22 cellular contexts compared by ENCODE assay signal in the genomic region with DNA sequence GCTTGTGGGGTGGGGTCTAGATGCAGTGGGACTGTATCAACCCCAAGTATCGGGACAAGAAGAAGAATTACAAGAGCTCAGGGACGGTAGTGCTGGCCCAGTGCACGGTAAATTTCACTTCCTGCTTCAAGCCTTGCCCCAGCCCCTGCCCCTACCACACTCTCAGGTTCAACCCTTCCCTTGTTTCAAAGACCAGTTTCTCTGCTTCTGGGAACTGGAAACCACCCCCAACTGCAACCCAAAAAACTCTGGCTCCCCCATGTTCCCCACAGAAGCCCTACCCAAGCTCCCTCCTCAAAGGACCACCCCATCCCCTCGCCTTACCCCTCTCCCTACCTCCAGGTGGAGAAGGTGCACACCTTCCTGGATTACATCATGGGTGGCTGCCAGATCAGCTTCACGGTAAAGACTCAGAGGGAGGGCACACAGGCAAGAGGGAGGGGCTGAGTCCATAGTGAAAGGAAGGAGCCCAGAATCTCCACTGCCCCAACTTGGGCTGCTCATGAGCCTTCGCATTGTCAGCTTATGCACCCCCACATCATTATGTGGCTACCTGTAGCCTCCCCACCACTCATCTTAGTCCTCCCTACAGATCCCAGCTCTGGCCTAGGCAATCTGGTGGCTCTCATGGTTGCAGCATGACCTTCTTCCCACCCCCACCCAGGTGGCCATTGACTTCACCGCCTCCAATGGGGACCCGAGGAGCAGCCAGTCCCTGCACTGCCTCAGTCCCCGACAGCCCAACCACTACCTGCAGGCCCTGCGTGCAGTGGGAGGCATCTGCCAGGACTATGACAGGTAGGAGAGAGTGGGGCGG. TPM values are rescaled to one million over a fixed set of nuclear protein-coding genes. Genes with fewer than 3 reads are reported as not detected.
DNase-seq lines count a peak whose midpoint lies in the region; ATAC-seq lines count a peak whose summit lies in the region.
"Had no signal": no experiment of that assay in that cellular context is flagged by ENCODE, and none has a peak within 500 bp of the region (broad histone marks: within the 10 kb centered on the region; RNA-seq: fewer than 3 reads in every experiment).

No MANE protein-coding gene starts in this region.

- peak overlapping the region; percentile 89 for H3K27ac Mint-ChIP-seq in activated naive CD8-positive, alpha-beta T cell treated with anti-CD3 and anti-CD28 coated beads, Interleukin-2, amount 10 ng/mL, durations not matched to agents 7 days and 5 days
- H3K27ac Mint-ChIP-seq in activated naive CD8-positive, alpha-beta T cell treated with anti-CD3 and anti-CD28 coated beads, Interleukin-2, amount 50 U/mL, for 24 hours = no peak overlapping the region
- peak overlapping the region; percentile 82 for H3K27ac Mint-ChIP-seq in activated CD8-positive, alpha-beta T cell treated with anti-CD3 and anti-CD28 coated beads, Interleukin-2, amount 10 ng/mL, durations not matched to agents 7 days and 5 days
- no peak overlapping the region for H3K27ac Mint-ChIP-seq in activated CD8-positive, alpha-beta memory T cell treated with anti-CD3 and anti-CD28 coated beads, Interleukin-2, amount 10 ng/mL, durations not matched to agents 7 days and 5 days
- H3K27ac Mint-ChIP-seq: natural killer cell treated with Interleukin-12 subunit alpha and Interleukin-12 subunit beta and Interleukin-15 and Interleukin-18, amount 100 ng/mL, for 72 hours had no signal

- CTCF ChIA-PET in activated CD8-positive, alpha-beta T cell treated with anti-CD3 and anti-CD28 coated beads, Interleukin-2, amount 10 ng/mL, durations not matched to agents 7 days and 5 days (lab: Charles Lee) = interaction anchor here (1.3 to 3.0 kb wide), 4 partner anchors 15 to 34 kb away, joined by 3 to 19 read pairs (median 12); no protein-coding TSS in a partner anchor
- CTCF ChIA-PET in activated CD8-positive, alpha-beta memory T cell treated with anti-CD3 and anti-CD28 coated beads, Interleukin-2, amount 10 ng/mL, durations not matched to agents 7 days and 5 days (lab: Charles Lee) = interaction anchor here (1.4 to 2.2 kb wide), 2 partner anchors 15 to 32 kb away, joined by 7 to 9 read pairs; no protein-coding TSS in a partner anchor

- POLR2A ChIA-PET in activated naive CD8-positive, alpha-beta T cell treated with anti-CD3 and anti-CD28 coated beads, Interleukin-2, amount 10 ng/mL, durations not matched to agents 7 days and 5 days (lab: Charles Lee) = interaction anchor here (0.7 to 1.9 kb wide), 7 partner anchors 18 to 85 kb away, joined by 3 to 8 read pairs (median 4); a partner anchor contains a TSS
- POLR2A ChIA-PET in activated CD8-positive, alpha-beta T cell treated with anti-CD3 and anti-CD28 coated beads, Interleukin-2, amount 10 ng/mL, durations not matched to agents 7 days and 5 days (lab: Charles Lee) = interaction anchor here (1.0 to 1.8 kb wide), 5 partner anchors 10 to 86 kb away, joined by 3 to 8 read pairs (median 4); a partner anchor contains a TSS

- peak overlapping the region; percentile 68 for H3K4me3 Mint-ChIP-seq in activated naive CD8-positive, alpha-beta T cell treated with anti-CD3 and anti-CD28 coated beads, Interleukin-2, amount 10 ng/mL, durations not matched to agents 7 days and 5 days
- no peak overlapping the region for H3K4me3 Mint-ChIP-seq in activated naive CD8-positive, alpha-beta T cell treated with anti-CD3 and anti-CD28 coated beads, Interleukin-2, amount 50 U/mL, for 24 hours
- peak overlapping the region; percentile 41 for H3K4me3 Mint-ChIP-seq in activated CD8-positive, alpha-beta T cell treated with anti-CD3 and anti-CD28 coated beads, Interleukin-2, amount 10 ng/mL, durations not matched to agents 7 days and 5 days
- H3K4me3 Mint-ChIP-seq in activated CD8-positive, alpha-beta memory T cell treated with anti-CD3 and anti-CD28 coated beads, Interleukin-2, amount 10 ng/mL, durations not matched to agents 7 days and 5 days = no peak overlapping the region
- H3K4me3 Mint-ChIP-seq: brain; natural killer cell treated with Interleukin-12 subunit alpha and Interleukin-12 subunit beta and Interleukin-15 and Interleukin-18, amount 100 ng/mL, for 72 hours had no signal

- no peaks in the 10 kb centered on the region for H3K27me3 Mint-ChIP-seq in activated naive CD8-positive, alpha-beta T cell treated with anti-CD3 and anti-CD28 coated beads, Interleukin-2, amount 10 ng/mL, durations not matched to agents 7 days and 5 days
- H3K27me3 Mint-ChIP-seq in activated naive CD8-positive, alpha-beta T cell treated with anti-CD3 and anti-CD28 coated beads, Interleukin-2, amount 50 U/mL, for 24 hours = no peaks in the 10 kb centered on the region
- H3K27me3 Mint-ChIP-seq in activated CD8-positive, alpha-beta T cell treated with anti-CD3 and anti-CD28 coated beads, Interleukin-2, amount 10 ng/mL, durations not matched to agents 7 days and 5 days (ENCODE audit: low read depth) = peaks cover 2% of the 10 kb centered on the region
- no peaks in the 10 kb centered on the region for H3K27me3 Mint-ChIP-seq in activated CD8-positive, alpha-beta memory T cell treated with anti-CD3 and anti-CD28 coated beads, Interleukin-2, amount 10 ng/mL, durations not matched to agents 7 days and 5 days

- no peak for DNase-seq in activated naive CD8-positive, alpha-beta T cell treated with anti-CD3 and anti-CD28 coated beads, Interleukin-2, amount 10 ng/mL, durations not matched to agents 7 days and 5 days
- no peak for DNase-seq in activated naive CD8-positive, alpha-beta T cell treated with anti-CD3 and anti-CD28 coated beads, Interleukin-2, amount 50 U/mL, for 24 hours
- DNase-seq in activated CD8-positive, alpha-beta T cell treated with anti-CD3 and anti-CD28 coated beads, Interleukin-2, amount 10 ng/mL, durations not matched to agents 7 days and 5 days = peak; percentile 44
- DNase-seq in DMS153 (lab: John Stamatoyannopoulos, UW) (no peak), cerebellar cortex (ENCODE audit: low spot score) (no peak)
- no peak for DNase-seq in activated CD8-positive, alpha-beta memory T cell treated with anti-CD3 and anti-CD28 coated beads, Interleukin-2, amount 10 ng/mL, durations not matched to agents 7 days and 5 days
- DNase-seq: activated gamma-delta T cell; effector CD8-positive, alpha-beta T cell; left ventricle myocardium superior; NCI-H1092; NCI-H526 treated with DMSO at 0.1 percent for 48 hours; retina; Right ventricle myocardium superior; stimulated activated CD4-positive, alpha-beta T cell treated with anti-CD3 and anti-CD28 coated beads, Interleukin-2, amount 100 ng/mL, for 24 hours; stimulated activated CD8-positive, alpha-beta memory T cell treated with anti-CD3 and anti-CD28 coated beads, Interleukin-4, amount 100 ng/mL, for 48 hours; T-helper 9 cell; upper lobe of right lung had no signal

- no peaks in the 10 kb centered on the region for H3K9me3 Mint-ChIP-seq in activated naive CD8-positive, alpha-beta T cell treated with anti-CD3 and anti-CD28 coated beads, Interleukin-2, amount 10 ng/mL, durations not matched to agents 7 days and 5 days
- no peaks in the 10 kb centered on the region for H3K9me3 Mint-ChIP-seq in activated naive CD8-positive, alpha-beta T cell treated with anti-CD3 and anti-CD28 coated beads, Interleukin-2, amount 50 U/mL, for 24 hours
- H3K9me3 Mint-ChIP-seq in activated CD8-positive, alpha-beta T cell treated with anti-CD3 and anti-CD28 coated beads, Interleukin-2, amount 10 ng/mL, durations not matched to agents 7 days and 5 days (ENCODE audit: insufficient read depth) = no peaks in the 10 kb centered on the region
- H3K9me3 Mint-ChIP-seq in activated CD8-positive, alpha-beta memory T cell treated with anti-CD3 and anti-CD28 coated beads, Interleukin-2, amount 10 ng/mL, durations not matched to agents 7 days and 5 days (ENCODE audit: low read depth) = no peaks in the 10 kb centered on the region
- H3K9me3 Mint-ChIP-seq: brain; natural killer cell treated with Interleukin-12 subunit alpha and Interleukin-12 subunit beta and Interleukin-15 and Interleukin-18, amount 100 ng/mL, for 72 hours had no signal

- ATAC-seq in activated naive CD8-positive, alpha-beta T cell treated with anti-CD3 and anti-CD28 coated beads, Interleukin-2, amount 10 ng/mL, durations not matched to agents 7 days and 5 days (ENCODE audit: low read depth) = peak; percentile 65
- no peak for ATAC-seq in activated naive CD8-positive, alpha-beta T cell treated with anti-CD3 and anti-CD28 coated beads, Interleukin-2, amount 50 U/mL, for 24 hours
- ATAC-seq in GM21786 (IDR thresholded peaks at IDR 0.05; ENCODE audit: unreplicated experiment) = peak; percentile 55
- peak; percentile 51 for ATAC-seq in activated CD8-positive, alpha-beta T cell treated with anti-CD3 and anti-CD28 coated beads, Interleukin-2, amount 10 ng/mL, durations not matched to agents 7 days and 5 days
- no peak for ATAC-seq in GM19328 (IDR thresholded peaks at IDR 0.05; ENCODE audit: unreplicated experiment)
- no peak for ATAC-seq in activated CD8-positive, alpha-beta memory T cell treated with anti-CD3 and anti-CD28 coated beads, Interleukin-2, amount 10 ng/mL, durations not matched to agents 7 days and 5 days
- ATAC-seq: left ventricle myocardium superior; natural killer cell treated with Interleukin-12 subunit alpha and Interleukin-12 subunit beta and Interleukin-15 and Interleukin-18, amount 100 ng/mL, for 72 hours; upper lobe of right lung had no signal

- H3K4me1 Mint-ChIP-seq in activated naive CD8-positive, alpha-beta T cell treated with anti-CD3 and anti-CD28 coated beads, Interleukin-2, amount 10 ng/mL, durations not matched to agents 7 days and 5 days = peaks cover 24% of the 10 kb centered on the region
- peaks cover 20% of the 10 kb centered on the region for H3K4me1 Mint-ChIP-seq in activated naive CD8-positive, alpha-beta T cell treated with anti-CD3 and anti-CD28 coated beads, Interleukin-2, amount 50 U/mL, for 24 hours
- H3K4me1 Mint-ChIP-seq in activated CD8-positive, alpha-beta T cell treated with anti-CD3 and anti-CD28 coated beads, Interleukin-2, amount 10 ng/mL, durations not matched to agents 7 days and 5 days (ENCODE audit: low read depth) = peaks cover 33% of the 10 kb centered on the region
- H3K4me1 Mint-ChIP-seq in activated CD8-positive, alpha-beta memory T cell treated with anti-CD3 and anti-CD28 coated beads, Interleukin-2, amount 10 ng/mL, durations not matched to agents 7 days and 5 days = peaks cover 24% of the 10 kb centered on the region

- no peaks in the 10 kb centered on the region for H3K36me3 Mint-ChIP-seq in activated naive CD8-positive, alpha-beta T cell treated with anti-CD3 and anti-CD28 coated beads, Interleukin-2, amount 10 ng/mL, durations not matched to agents 7 days and 5 days
- H3K36me3 Mint-ChIP-seq in activated naive CD8-positive, alpha-beta T cell treated with anti-CD3 and anti-CD28 coated beads, Interleukin-2, amount 50 U/mL, for 24 hours (ENCODE audit: low read depth) = no peaks in the 10 kb centered on the region
- no peaks in the 10 kb centered on the region for H3K36me3 Mint-ChIP-seq in activated CD8-positive, alpha-beta T cell treated with anti-CD3 and anti-CD28 coated beads, Interleukin-2, amount 10 ng/mL, durations not matched to agents 7 days and 5 days (ENCODE audit: low read depth)
- H3K36me3 Mint-ChIP-seq in activated CD8-positive, alpha-beta memory T cell treated with anti-CD3 and anti-CD28 coated beads, Interleukin-2, amount 10 ng/mL, durations not matched to agents 7 days and 5 days = no peaks in the 10 kb centered on the region
- H3K36me3 Mint-ChIP-seq: brain; natural killer cell treated with Interleukin-12 subunit alpha and Interleukin-12 subunit beta and Interleukin-15 and Interleukin-18, amount 100 ng/mL, for 72 hours had no signal

RNA-seq across cellular contexts. Expression of a gene that starts 4.3 kb away (rescaled TPM):
- under 1 TPM in 1 of 2 experiments, not detected in 1; 0.14 TPM for total RNA-seq in activated naive CD8-positive, alpha-beta T cell treated with anti-CD3 and anti-CD28 coated beads, Interleukin-2, amount 10 ng/mL, durations not matched to agents 7 days and 5 days
- total RNA-seq in activated CD8-positive, alpha-beta T cell treated with anti-CD3 and anti-CD28 coated beads, Interleukin-2, amount 10 ng/mL, durations not matched to agents 7 days and 5 days = under 1 TPM in 1 of 2 experiments, not detected in 1; 0.10 TPM
- total RNA-seq in activated CD8-positive, alpha-beta memory T cell treated with anti-CD3 and anti-CD28 coated beads, Interleukin-2, amount 10 ng/mL, durations not matched to agents 7 days and 5 days = under 1 TPM in 1 of 2 experiments, not detected in 1; 0.12 TPM
- total RNA-seq: Daoy; left ventricle myocardium superior; natural killer cell treated with Interleukin-12 subunit alpha and Interleukin-12 subunit beta and Interleukin-15 and Interleukin-18, amount 100 ng/mL, for 72 hours; Right ventricle myocardium superior; upper lobe of right lung had no signal

RNA-seq across cellular contexts. Expression of a gene that starts 18.4 kb away (rescaled TPM):
- total RNA-seq in activated naive CD8-positive, alpha-beta T cell treated with anti-CD3 and anti-CD28 coated beads, Interleukin-2, amount 10 ng/mL, durations not matched to agents 7 days and 5 days = 10 to 100 TPM; 47.4 to 50.6 TPM
- 10 to 100 TPM; 49.6 to 54.9 TPM for total RNA-seq in activated CD8-positive, alpha-beta T cell treated with anti-CD3 and anti-CD28 coated beads, Interleukin-2, amount 10 ng/mL, durations not matched to agents 7 days and 5 days
- total RNA-seq in activated CD8-positive, alpha-beta memory T cell treated with anti-CD3 and anti-CD28 coated beads, Interleukin-2, amount 10 ng/mL, durations not matched to agents 7 days and 5 days = 10 to 100 TPM; 61.7 to 87.0 TPM

RNA-seq across cellular contexts. Expression of a gene that starts 23.9 kb away (rescaled TPM):
- under 1 TPM; 0.80 to 0.91 TPM for total RNA-seq in activated naive CD8-positive, alpha-beta T cell treated with anti-CD3 and anti-CD28 coated beads, Interleukin-2, amount 10 ng/mL, durations not matched to agents 7 days and 5 days
- under 1 TPM; 0.86 to 0.95 TPM for total RNA-seq in activated CD8-positive, alpha-beta T cell treated with anti-CD3 and anti-CD28 coated beads, Interleukin-2, amount 10 ng/mL, durations not matched to agents 7 days and 5 days
- 1 to 10 TPM; 2.9 to 3.3 TPM for total RNA-seq in activated CD8-positive, alpha-beta memory T cell treated with anti-CD3 and anti-CD28 coated beads, Interleukin-2, amount 10 ng/mL, durations not matched to agents 7 days and 5 days

RNA-seq across cellular contexts. Expression of a gene that starts 38.9 kb away (rescaled TPM):
- 100 to 1,000 TPM; 100 to 105 TPM for total RNA-seq in activated naive CD8-positive, alpha-beta T cell treated with anti-CD3 and anti-CD28 coated beads, Interleukin-2, amount 10 ng/mL, durations not matched to agents 7 days and 5 days
- 100 to 1,000 TPM; 101 to 107 TPM for total RNA-seq in activated CD8-positive, alpha-beta T cell treated with anti-CD3 and anti-CD28 coated beads, Interleukin-2, amount 10 ng/mL, durations not matched to agents 7 days and 5 days
- 10 to 100 TPM; 86.3 to 94.4 TPM for total RNA-seq in activated CD8-positive, alpha-beta memory T cell treated with anti-CD3 and anti-CD28 coated beads, Interleukin-2, amount 10 ng/mL, durations not matched to agents 7 days and 5 days

RNA-seq across cellular contexts. Expression of a gene that starts 39.1 kb away (rescaled TPM):
- total RNA-seq in activated naive CD8-positive, alpha-beta T cell treated with anti-CD3 and anti-CD28 coated beads, Interleukin-2, amount 10 ng/mL, durations not matched to agents 7 days and 5 days = 1 to 10 TPM; 3.3 to 3.4 TPM
- total RNA-seq in activated CD8-positive, alpha-beta T cell treated with anti-CD3 and anti-CD28 coated beads, Interleukin-2, amount 10 ng/mL, durations not matched to agents 7 days and 5 days = 1 to 10 TPM; 2.8 to 3.4 TPM
- total RNA-seq in activated CD8-positive, alpha-beta memory T cell treated with anti-CD3 and anti-CD28 coated beads, Interleukin-2, amount 10 ng/mL, durations not matched to agents 7 days and 5 days = 1 to 10 TPM; 2.6 to 3.2 TPM

Comparison
In these comparisons a context has a peak if more than half of its experiments do, and no peak if none do; other contexts are left out.
1. ATAC-seq: peak in activated naive CD8-positive, alpha-beta T cell treated with anti-CD3 and anti-CD28 coated beads, Interleukin-2, amount 10 ng/mL, durations not matched to agents 7 days and 5 days (single experiment), GM21786 (single experiment) and activated CD8-positive, alpha-beta T cell treated with anti-CD3 and anti-CD28 coated beads, Interleukin-2, amount 10 ng/mL, durations not matched to agents 7 days and 5 days (single experiment); none in activated naive CD8-positive, alpha-beta T cell treated with anti-CD3 and anti-CD28 coated beads, Interleukin-2, amount 50 U/mL, for 24 hours (single experiment), GM19328 (single experiment) and activated CD8-positive, alpha-beta memory T cell treated with anti-CD3 and anti-CD28 coated beads, Interleukin-2, amount 10 ng/mL, durations not matched to agents 7 days and 5 days (single experiment).
2. H3K27ac Mint-ChIP-seq: peak in activated naive CD8-positive, alpha-beta T cell treated with anti-CD3 and anti-CD28 coated beads, Interleukin-2, amount 10 ng/mL, durations not matched to agents 7 days and 5 days (single experiment) and activated CD8-positive, alpha-beta T cell treated with anti-CD3 and anti-CD28 coated beads, Interleukin-2, amount 10 ng/mL, durations not matched to agents 7 days and 5 days (single experiment); none in activated naive CD8-positive, alpha-beta T cell treated with anti-CD3 and anti-CD28 coated beads, Interleukin-2, amount 50 U/mL, for 24 hours (single experiment) and activated CD8-positive, alpha-beta memory T cell treated with anti-CD3 and anti-CD28 coated beads, Interleukin-2, amount 10 ng/mL, durations not matched to agents 7 days and 5 days (single experiment).
3. H3K4me3 Mint-ChIP-seq: peak in activated naive CD8-positive, alpha-beta T cell treated with anti-CD3 and anti-CD28 coated beads, Interleukin-2, amount 10 ng/mL, durations not matched to agents 7 days and 5 days (single experiment) and activated CD8-positive, alpha-beta T cell treated with anti-CD3 and anti-CD28 coated beads, Interleukin-2, amount 10 ng/mL, durations not matched to agents 7 days and 5 days (single experiment); none in activated naive CD8-positive, alpha-beta T cell treated with anti-CD3 and anti-CD28 coated beads, Interleukin-2, amount 50 U/mL, for 24 hours (single experiment) and activated CD8-positive, alpha-beta memory T cell treated with anti-CD3 and anti-CD28 coated beads, Interleukin-2, amount 10 ng/mL, durations not matched to agents 7 days and 5 days (single experiment).